1 cellular context compared by ENCODE assay signal in the genomic region with DNA sequence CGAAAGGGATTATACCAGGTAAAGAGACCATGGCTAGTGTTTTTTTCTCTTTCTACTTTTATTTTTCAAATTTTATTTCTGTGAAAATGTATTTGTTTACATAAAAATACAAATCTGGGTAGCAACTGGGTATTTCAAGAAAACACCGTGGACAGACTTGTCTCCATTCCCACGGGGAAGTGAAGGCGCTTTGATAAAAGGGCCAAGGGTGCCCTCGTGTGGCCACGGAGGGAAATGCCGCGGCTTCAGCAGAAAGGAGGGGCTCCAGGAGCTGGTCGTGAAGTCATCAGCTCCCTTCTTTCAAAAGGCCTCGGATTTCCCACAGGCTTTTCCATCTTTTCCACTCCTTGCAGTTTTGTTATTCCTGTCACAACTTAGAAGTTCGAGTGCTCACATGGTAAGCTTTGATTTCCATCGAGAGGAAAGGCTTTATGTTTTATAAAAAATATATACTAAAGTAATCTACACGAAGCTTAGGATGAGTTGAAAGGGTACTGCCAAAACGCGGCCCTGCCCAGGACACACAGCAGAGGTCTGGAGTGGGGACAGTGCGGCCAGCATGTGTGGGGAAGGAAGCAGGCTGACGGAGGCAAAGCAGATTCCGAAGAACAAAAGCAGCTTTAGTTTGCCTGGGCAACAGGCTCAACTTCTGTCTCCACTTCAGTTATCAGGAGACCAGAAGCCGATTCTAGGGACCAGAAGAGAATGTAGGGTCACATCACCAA.
TF ChIP-seq lines count a peak whose summit lies in the region.

No MANE protein-coding gene starts in this region.

TF ChIP-seq in HEK293, 187 proteins besides CTCF, POLR2A, EP300 and RAD21 (continued from another document and continues in another):
- TF ChIP-seq ZNF654 (tag by site-specific recombination; IDR thresholded peaks at IDR 0.05; ENCODE audit: low read depth) (peak; percentile 92), SP2 (tag by site-specific recombination; IDR thresholded peaks at IDR 0.05) (no peak), ZNF169 (tag by site-specific recombination; IDR thresholded peaks at IDR 0.05) (no peak), ZNF221 (tag by site-specific recombination; IDR thresholded peaks at IDR 0.05; ENCODE audit: borderline replicate concordance) (no peak), ZNF629 (tag by site-specific recombination; IDR thresholded peaks at IDR 0.05) (0 out of 2 replicates have a peak, but pooled peaks have one; percentile 29), ZNF239 (tag by site-specific recombination; IDR thresholded peaks at IDR 0.05) (no peak), ZNF792 (tag by site-specific recombination; IDR thresholded peaks at IDR 0.05) (no peak), ZNF132 (tag by site-specific recombination; IDR thresholded peaks at IDR 0.05; ENCODE audit: borderline replicate concordance) (no peak), ZNF501 (tag by site-specific recombination; IDR thresholded peaks at IDR 0.05) (no peak), YY1 (tag by site-specific recombination; IDR thresholded peaks at IDR 0.05) (no peak), SCRT1 (tag by site-specific recombination; IDR thresholded peaks at IDR 0.05; ENCODE audit: borderline replicate concordance) (no peak), HOXD13 (CRISPR knock-in tag; IDR thresholded peaks at IDR 0.05; ENCODE audit: borderline replicate concordance) (no peak), ZEB2 (tag by site-specific recombination; IDR thresholded peaks at IDR 0.05) (0 out of 2 replicates have a peak, but pooled peaks have one; percentile 22), ZNF521 (tag by site-specific recombination; IDR thresholded peaks at IDR 0.05) (no peak), ZFP41 (tag by site-specific recombination; IDR thresholded peaks at IDR 0.05; ENCODE audit: borderline replicate concordance) (no peak), KLF1 (tag by site-specific recombination; IDR thresholded peaks at IDR 0.05) (no peak), ZNF621 (tag by site-specific recombination; IDR thresholded peaks at IDR 0.05) (no peak), ZNF610 (tag by site-specific recombination; IDR thresholded peaks at IDR 0.05; ENCODE audit: borderline replicate concordance) (no peak), ZNF23 (tag by site-specific recombination; IDR thresholded peaks at IDR 0.05; ENCODE audit: borderline replicate concordance) (no peak), ZNF146 (tag by site-specific recombination; IDR thresholded peaks at IDR 0.05) (no peak), ZBTB48 (tag by site-specific recombination; IDR thresholded peaks at IDR 0.05) (no peak), ZNF324 (tag by site-specific recombination; IDR thresholded peaks at IDR 0.05) (no peak), ZNF596 (tag by site-specific recombination; IDR thresholded peaks at IDR 0.05) (no peak), ZNF473 (tag by site-specific recombination; IDR thresholded peaks at IDR 0.05) (no peak), ZNF555 (tag by site-specific recombination; conservative IDR thresholded peaks at IDR 0.05) (no peak), ZNF707 (tag by site-specific recombination; IDR thresholded peaks at IDR 0.05) (no peak), KLF10 (tag by site-specific recombination; IDR thresholded peaks at IDR 0.05) (peak; percentile 62; the same call in 1 of the 2 replicates)
- TF ChIP-seq, protein P1, sequence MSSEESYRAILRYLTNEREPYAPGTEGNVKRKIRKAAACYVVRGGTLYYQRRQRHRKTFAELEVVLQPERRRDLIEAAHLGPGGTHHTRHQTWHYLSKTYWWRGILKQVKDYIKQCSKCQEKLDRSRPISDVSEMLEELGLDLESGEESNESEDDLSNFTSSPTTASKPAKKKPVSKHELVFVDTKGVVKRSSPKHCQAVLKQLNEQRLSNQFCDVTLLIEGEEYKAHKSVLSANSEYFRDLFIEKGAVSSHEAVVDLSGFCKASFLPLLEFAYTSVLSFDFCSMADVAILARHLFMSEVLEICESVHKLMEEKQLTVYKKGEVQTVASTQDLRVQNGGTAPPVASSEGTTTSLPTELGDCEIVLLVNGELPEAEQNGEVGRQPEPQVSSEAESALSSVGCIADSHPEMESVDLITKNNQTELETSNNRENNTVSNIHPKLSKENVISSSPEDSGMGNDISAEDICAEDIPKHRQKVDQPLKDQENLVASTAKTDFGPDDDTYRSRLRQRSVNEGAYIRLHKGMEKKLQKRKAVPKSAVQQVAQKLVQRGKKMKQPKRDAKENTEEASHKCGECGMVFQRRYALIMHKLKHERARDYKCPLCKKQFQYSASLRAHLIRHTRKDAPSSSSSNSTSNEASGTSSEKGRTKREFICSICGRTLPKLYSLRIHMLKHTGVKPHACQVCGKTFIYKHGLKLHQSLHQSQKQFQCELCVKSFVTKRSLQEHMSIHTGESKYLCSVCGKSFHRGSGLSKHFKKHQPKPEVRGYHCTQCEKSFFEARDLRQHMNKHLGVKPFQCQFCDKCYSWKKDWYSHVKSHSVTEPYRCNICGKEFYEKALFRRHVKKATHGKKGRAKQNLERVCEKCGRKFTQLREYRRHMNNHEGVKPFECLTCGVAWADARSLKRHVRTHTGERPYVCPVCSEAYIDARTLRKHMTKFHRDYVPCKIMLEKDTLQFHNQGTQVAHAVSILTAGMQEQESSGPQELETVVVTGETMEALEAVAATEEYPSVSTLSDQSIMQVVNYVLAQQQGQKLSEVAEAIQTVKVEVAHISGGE (tag by site-specific recombination; conservative IDR thresholded peaks at IDR 0.05; ENCODE audit: low read depth): no peak
- TF ChIP-seq, protein P2, sequence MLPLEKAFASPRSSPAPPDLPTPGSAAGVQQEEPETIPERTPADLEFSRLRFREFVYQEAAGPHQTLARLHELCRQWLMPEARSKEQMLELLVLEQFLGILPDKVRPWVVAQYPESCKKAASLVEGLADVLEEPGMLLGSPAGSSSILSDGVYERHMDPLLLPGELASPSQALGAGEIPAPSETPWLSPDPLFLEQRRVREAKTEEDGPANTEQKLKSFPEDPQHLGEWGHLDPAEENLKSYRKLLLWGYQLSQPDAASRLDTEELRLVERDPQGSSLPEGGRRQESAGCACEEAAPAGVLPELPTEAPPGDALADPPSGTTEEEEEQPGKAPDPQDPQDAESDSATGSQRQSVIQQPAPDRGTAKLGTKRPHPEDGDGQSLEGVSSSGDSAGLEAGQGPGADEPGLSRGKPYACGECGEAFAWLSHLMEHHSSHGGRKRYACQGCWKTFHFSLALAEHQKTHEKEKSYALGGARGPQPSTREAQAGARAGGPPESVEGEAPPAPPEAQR (tag by site-specific recombination; IDR thresholded peaks at IDR 0.05): no peak
- TF ChIP-seq, protein P3, sequence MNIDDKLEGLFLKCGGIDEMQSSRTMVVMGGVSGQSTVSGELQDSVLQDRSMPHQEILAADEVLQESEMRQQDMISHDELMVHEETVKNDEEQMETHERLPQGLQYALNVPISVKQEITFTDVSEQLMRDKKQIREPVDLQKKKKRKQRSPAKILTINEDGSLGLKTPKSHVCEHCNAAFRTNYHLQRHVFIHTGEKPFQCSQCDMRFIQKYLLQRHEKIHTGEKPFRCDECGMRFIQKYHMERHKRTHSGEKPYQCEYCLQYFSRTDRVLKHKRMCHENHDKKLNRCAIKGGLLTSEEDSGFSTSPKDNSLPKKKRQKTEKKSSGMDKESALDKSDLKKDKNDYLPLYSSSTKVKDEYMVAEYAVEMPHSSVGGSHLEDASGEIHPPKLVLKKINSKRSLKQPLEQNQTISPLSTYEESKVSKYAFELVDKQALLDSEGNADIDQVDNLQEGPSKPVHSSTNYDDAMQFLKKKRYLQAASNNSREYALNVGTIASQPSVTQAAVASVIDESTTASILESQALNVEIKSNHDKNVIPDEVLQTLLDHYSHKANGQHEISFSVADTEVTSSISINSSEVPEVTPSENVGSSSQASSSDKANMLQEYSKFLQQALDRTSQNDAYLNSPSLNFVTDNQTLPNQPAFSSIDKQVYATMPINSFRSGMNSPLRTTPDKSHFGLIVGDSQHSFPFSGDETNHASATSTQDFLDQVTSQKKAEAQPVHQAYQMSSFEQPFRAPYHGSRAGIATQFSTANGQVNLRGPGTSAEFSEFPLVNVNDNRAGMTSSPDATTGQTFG (tag by site-specific recombination; IDR thresholded peaks at IDR 0.05; ENCODE audit: borderline replicate concordance): no peak
- TF ChIP-seq, protein P4, sequence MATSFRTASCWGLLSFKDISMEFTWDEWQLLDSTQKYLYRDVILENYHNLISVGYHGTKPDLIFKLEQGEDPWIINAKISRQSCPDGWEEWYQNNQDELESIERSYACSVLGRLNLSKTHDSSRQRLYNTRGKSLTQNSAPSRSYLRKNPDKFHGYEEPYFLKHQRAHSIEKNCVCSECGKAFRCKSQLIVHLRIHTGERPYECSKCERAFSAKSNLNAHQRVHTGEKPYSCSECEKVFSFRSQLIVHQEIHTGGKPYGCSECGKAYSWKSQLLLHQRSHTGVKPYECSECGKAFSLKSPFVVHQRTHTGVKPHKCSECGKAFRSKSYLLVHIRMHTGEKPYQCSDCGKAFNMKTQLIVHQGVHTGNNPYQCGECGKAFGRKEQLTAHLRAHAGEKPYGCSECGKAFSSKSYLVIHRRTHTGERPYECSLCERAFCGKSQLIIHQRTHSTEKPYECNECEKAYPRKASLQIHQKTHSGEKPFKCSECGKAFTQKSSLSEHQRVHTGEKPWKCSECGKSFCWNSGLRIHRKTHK (tag by site-specific recombination; IDR thresholded peaks at IDR 0.05): no peak
- TF ChIP-seq, protein P5, sequence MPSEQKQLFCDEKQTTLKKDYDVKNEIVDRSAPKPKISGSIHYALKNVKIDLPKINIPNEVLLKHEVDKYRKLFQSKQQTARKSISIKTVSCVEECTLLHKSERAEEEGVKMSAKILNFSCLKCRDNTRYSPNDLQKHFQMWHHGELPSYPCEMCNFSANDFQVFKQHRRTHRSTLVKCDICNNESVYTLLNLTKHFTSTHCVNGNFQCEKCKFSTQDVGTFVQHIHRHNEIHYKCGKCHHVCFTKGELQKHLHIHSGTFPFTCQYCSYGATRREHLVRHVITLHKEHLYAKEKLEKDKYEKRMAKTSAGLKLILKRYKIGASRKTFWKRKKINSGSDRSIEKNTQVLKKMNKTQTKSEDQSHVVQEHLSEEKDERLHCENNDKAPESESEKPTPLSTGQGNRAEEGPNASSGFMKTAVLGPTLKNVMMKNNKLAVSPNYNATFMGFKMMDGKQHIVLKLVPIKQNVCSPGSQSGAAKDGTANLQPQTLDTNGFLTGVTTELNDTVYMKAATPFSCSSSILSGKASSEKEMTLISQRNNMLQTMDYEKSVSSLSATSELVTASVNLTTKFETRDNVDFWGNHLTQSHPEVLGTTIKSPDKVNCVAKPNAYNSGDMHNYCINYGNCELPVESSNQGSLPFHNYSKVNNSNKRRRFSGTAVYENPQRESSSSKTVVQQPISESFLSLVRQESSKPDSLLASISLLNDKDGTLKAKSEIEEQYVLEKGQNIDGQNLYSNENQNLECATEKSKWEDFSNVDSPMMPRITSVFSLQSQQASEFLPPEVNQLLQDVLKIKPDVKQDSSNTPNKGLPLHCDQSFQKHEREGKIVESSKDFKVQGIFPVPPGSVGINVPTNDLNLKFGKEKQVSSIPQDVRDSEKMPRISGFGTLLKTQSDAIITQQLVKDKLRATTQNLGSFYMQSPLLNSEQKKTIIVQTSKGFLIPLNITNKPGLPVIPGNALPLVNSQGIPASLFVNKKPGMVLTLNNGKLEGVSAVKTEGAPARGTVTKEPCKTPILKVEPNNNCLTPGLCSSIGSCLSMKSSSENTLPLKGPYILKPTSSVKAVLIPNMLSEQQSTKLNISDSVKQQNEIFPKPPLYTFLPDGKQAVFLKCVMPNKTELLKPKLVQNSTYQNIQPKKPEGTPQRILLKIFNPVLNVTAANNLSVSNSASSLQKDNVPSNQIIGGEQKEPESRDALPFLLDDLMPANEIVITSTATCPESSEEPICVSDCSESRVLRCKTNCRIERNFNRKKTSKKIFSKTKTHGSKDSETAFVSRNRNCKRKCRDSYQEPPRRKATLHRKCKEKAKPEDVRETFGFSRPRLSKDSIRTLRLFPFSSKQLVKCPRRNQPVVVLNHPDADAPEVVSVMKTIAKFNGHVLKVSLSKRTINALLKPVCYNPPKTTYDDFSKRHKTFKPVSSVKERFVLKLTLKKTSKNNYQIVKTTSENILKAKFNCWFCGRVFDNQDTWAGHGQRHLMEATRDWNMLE (tag by site-specific recombination; conservative IDR thresholded peaks at IDR 0.05; ENCODE audit: low read depth): no peak
- TF ChIP-seq, protein P6, sequence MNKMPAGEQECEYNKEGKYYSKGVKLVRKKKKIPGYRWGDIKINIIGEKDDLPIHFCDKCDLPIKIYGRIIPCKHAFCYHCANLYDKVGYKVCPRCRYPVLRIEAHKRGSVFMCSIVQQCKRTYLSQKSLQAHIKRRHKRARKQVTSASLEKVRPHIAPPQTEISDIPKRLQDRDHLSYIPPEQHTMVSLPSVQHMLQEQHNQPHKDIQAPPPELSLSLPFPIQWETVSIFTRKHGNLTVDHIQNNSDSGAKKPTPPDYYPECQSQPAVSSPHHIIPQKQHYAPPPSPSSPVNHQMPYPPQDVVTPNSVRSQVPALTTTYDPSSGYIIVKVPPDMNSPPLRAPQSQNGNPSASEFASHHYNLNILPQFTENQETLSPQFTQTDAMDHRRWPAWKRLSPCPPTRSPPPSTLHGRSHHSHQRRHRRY (tag by site-specific recombination; IDR thresholded peaks at IDR 0.05): no peak
- TF ChIP-seq, protein P7, sequence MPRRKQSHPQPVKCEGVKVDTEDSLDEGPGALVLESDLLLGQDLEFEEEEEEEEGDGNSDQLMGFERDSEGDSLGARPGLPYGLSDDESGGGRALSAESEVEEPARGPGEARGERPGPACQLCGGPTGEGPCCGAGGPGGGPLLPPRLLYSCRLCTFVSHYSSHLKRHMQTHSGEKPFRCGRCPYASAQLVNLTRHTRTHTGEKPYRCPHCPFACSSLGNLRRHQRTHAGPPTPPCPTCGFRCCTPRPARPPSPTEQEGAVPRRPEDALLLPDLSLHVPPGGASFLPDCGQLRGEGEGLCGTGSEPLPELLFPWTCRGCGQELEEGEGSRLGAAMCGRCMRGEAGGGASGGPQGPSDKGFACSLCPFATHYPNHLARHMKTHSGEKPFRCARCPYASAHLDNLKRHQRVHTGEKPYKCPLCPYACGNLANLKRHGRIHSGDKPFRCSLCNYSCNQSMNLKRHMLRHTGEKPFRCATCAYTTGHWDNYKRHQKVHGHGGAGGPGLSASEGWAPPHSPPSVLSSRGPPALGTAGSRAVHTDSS (tag by site-specific recombination; IDR thresholded peaks at IDR 0.05): no peak
- TF ChIP-seq, protein P8, sequence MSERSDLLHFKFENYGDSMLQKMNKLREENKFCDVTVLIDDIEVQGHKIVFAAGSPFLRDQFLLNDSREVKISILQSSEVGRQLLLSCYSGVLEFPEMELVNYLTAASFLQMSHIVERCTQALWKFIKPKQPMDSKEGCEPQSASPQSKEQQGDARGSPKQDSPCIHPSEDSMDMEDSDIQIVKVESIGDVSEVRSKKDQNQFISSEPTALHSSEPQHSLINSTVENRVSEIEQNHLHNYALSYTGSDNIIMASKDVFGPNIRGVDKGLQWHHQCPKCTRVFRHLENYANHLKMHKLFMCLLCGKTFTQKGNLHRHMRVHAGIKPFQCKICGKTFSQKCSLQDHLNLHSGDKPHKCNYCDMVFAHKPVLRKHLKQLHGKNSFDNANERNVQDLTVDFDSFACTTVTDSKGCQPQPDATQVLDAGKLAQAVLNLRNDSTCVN (tag by site-specific recombination; optimal IDR thresholded peaks at IDR 0.05): no peak
- TF ChIP-seq, protein P9, sequence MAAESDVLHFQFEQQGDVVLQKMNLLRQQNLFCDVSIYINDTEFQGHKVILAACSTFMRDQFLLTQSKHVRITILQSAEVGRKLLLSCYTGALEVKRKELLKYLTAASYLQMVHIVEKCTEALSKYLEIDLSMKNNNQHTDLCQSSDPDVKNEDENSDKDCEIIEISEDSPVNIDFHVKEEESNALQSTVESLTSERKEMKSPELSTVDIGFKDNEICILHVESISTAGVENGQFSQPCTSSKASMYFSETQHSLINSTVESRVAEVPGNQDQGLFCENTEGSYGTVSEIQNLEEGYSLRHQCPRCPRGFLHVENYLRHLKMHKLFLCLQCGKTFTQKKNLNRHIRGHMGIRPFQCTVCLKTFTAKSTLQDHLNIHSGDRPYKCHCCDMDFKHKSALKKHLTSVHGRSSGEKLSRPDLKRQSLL (tag by site-specific recombination; IDR thresholded peaks at IDR 0.05): no peak
